ENCODE assay signal across 14 cellular contexts in genomic region chr4:153728660-153729059, GRCh38. TPM values are rescaled to one million over a fixed set of nuclear protein-coding genes. Genes with fewer than 3 reads are reported as not detected.
A peak's percentile ranks its signal among the peaks of the same experiment; 100 is the strongest.
DNase-seq lines count a peak whose midpoint lies in the region; ATAC-seq and TF ChIP-seq lines count a peak whose summit lies in the region.
"Had no signal": no experiment of that assay in that cellular context is flagged by ENCODE, and none has a peak within 500 bp of the region (broad histone marks: within the 10 kb centered on the region; RNA-seq: fewer than 3 reads in every experiment).

No MANE protein-coding gene starts in this region.

- no peak overlapping the region for H3K4me2 ChIP-seq in GM23338

- no peaks in the 10 kb centered on the region for H3F3A ChIP-seq in GM23338 (replicated peaks; ENCODE audit: low read depth)

- no peak overlapping the region for H3K4me3 Mint-ChIP-seq in GM23338
- H3K4me3 Mint-ChIP-seq: activated naive CD8-positive, alpha-beta T cell; CD4-positive, alpha-beta T cell had no signal

- intact Hi-C loops in vagina (cut with DNase I): no loop called here

- DNase-seq in medulla oblongata (ENCODE audit: extremely low spot score) (peak; percentile 22), vagina (ENCODE audit: extremely low spot score in 2 of 2) (no peak), DMS79 (lab: John Stamatoyannopoulos, UW) (no peak), GM23338 (ENCODE audit: low spot score) (no peak)
- DNase-seq in stimulated activated naive CD4-positive, alpha-beta T cell (lab: John Stamatoyannopoulos, UW): no peak
- DNase-seq: CD4-positive, alpha-beta T cell; NCI-H2029 treated with DMSO at 0.1 percent for 48 hours; posterior cingulate gyrus; stimulated activated naive CD8-positive, alpha-beta T cell treated with anti-CD3 and anti-CD28 coated beads, Interleukin-15, Interleukin-2, amounts not matched to agents 100 U/mL and 50 U/mL, for 24 hours had no signal

- H3K9me3 ChIP-seq in vagina: no peaks in the 10 kb centered on the region

- H3K9me2 ChIP-seq in GM23338 (ENCODE audit: insufficient read depth): no peaks in the 10 kb centered on the region

- H3K36me3 ChIP-seq in vagina (no peaks in the 10 kb centered on the region), GM23338 (ENCODE audit: insufficient read depth) (no peaks in the 10 kb centered on the region)

- no peak for TF ChIP-seq POLR2A in vagina (IDR thresholded peaks at IDR 0.05)

- H3K4me1 ChIP-seq in vagina (no peaks in the 10 kb centered on the region), GM23338 (ENCODE audit: insufficient read depth) (peaks cover 10% of the 10 kb centered on the region)

- H3K27me3 ChIP-seq in vagina (no peaks in the 10 kb centered on the region), GM23338 (ENCODE audit: insufficient read depth) (no peaks in the 10 kb centered on the region)

- H3K27ac Mint-ChIP-seq in GM23338: no peak overlapping the region
- H3K27ac Mint-ChIP-seq: activated naive CD8-positive, alpha-beta T cell; CD4-positive, alpha-beta T cell had no signal

- peaks cover 3% of the 10 kb centered on the region for H3K27me3 Mint-ChIP-seq in GM23338 (ENCODE audit: insufficient read depth, low read depth, poor library complexity)
- H3K27me3 Mint-ChIP-seq: activated naive CD8-positive, alpha-beta T cell; CD4-positive, alpha-beta T cell had no signal

- TF ChIP-seq CTCF in vagina (IDR thresholded peaks at IDR 0.05) (no peak), GM23338 (conservative IDR thresholded peaks at IDR 0.05; ENCODE audit: low read depth in 2 of 2) (no peak)

- peaks cover 6% of the 10 kb centered on the region; the same call in 2 of the 3 replicates for H3K4me1 Mint-ChIP-seq in GM23338

- H3K79me2 ChIP-seq in GM23338 (replicated peaks; ENCODE audit: insufficient read depth): no peaks in the 10 kb centered on the region

- H3K4me3 ChIP-seq in vagina: no peak overlapping the region
- no peak overlapping the region for H3K4me3 ChIP-seq in GM23338

- 0 out of 2 replicates have a peak, but pooled peaks cover 2% of the 10 kb centered on the region for H4K20me1 ChIP-seq in GM23338 (replicated peaks; ENCODE audit: insufficient read depth)

- H3K27ac ChIP-seq in vagina: no peak overlapping the region
- no peak overlapping the region for H3K27ac ChIP-seq in GM23338 (ENCODE audit: low read depth)

- no peak overlapping the region for H2AFZ ChIP-seq in GM23338

- no peaks in the 10 kb centered on the region for H3K36me3 Mint-ChIP-seq in GM23338 (ENCODE audit: low read depth)
- H3K36me3 Mint-ChIP-seq: activated naive CD8-positive, alpha-beta T cell had no signal

- ATAC-seq in GM18867 (IDR thresholded peaks at IDR 0.05; ENCODE audit: unreplicated experiment) (peak; percentile 46), GM21723 (IDR thresholded peaks at IDR 0.05; ENCODE audit: unreplicated experiment) (peak; percentile 46), HG03520 (IDR thresholded peaks at IDR 0.05; ENCODE audit: unreplicated experiment) (peak; percentile 54), GM23338 (no peak)

- no peaks in the 10 kb centered on the region for H3K9me3 Mint-ChIP-seq in GM23338
- H3K9me3 Mint-ChIP-seq: CD4-positive, alpha-beta T cell had no signal

TF ChIP-seq in GM23338, 12 proteins besides CTCF, POLR2A, EP300 and RAD21:
- no peak for TF ChIP-seq EZH2phosphoT487 (IDR thresholded peaks at IDR 0.05; ENCODE audit: unreplicated experiment)

RNA-seq across cellular contexts. Expression of gene RNF175, which starts 31.2 kb away (rescaled TPM):
- 2.2 TPM for total RNA-seq in vagina
- total RNA-seq in GM23338 (2014; rRNA removed; shearing (Covaris generic)): 4.7 and 14.9 TPM in 2 replicates
- 4.8 and 4.9 TPM in 2 replicates for polyA plus RNA-seq in GM23338 (2016; fragmentation: Nextera tagmentation; extraction: Ambion mirVana)
- total RNA-seq: T-helper 2 cell treated with Interferon-gamma antibody and Interleukin-4, amounts not matched to agents 100 ng/mL and 5 ng/mL, for 36 hours had no signal

RNA-seq across cellular contexts. Expression of gene TLR2, which starts 44.6 kb away (rescaled TPM):
- total RNA-seq in vagina: 14.5 TPM
- total RNA-seq in GM23338 (2014; rRNA removed; shearing (Covaris generic)): 1.2 and 2.1 TPM in 2 replicates
- 0.37 and 0.63 TPM in 2 replicates for polyA plus RNA-seq in GM23338 (2016; fragmentation: Nextera tagmentation; extraction: Ambion mirVana)
